8 cellular contexts compared by ENCODE assay signal in genomic region chrX:120468071-120468470, GRCh38. TPM values are rescaled to one million over a fixed set of nuclear protein-coding genes. Genes with fewer than 3 reads are reported as not detected.
A peak's percentile ranks its signal among the peaks of the same experiment; 100 is the strongest.
DNase-seq lines count a peak whose midpoint lies in the region; ATAC-seq, FAIRE-seq and TF ChIP-seq lines count a peak whose summit lies in the region.

No MANE protein-coding gene starts in this region.

- H3K36me3 Mint-ChIP-seq in mesothelial cell of epicardium = no peaks in the 10 kb centered on the region

- TF ChIP-seq RAD21 in A549 (conservative IDR thresholded peaks at IDR 0.05 in 1 of 2, IDR thresholded peaks at IDR 0.05 in 1 of 2) (no peak), GM12878 (IDR thresholded peaks at IDR 0.05; ENCODE audit: insufficient read depth, low read depth, low read length) (no peak)

- POLR2A ChIA-PET in A549 (lab: Yijun Ruan, JAX) = no interaction called here
- POLR2A ChIA-PET in GM12878 (lab: Charles Lee) = no interaction called here

- DNase-seq in A549 (ENCODE audit: low read depth in 1 of 2, low spot score in 1 of 2) (no peak), HL-60 (ENCODE audit: low read depth in 1 of 2, low spot score in 1 of 2) (peak in 1 of 2 experiments; percentile 70), GM12878 (ENCODE audit: low read depth, low spot score) (no peak), mesothelial cell of epicardium (ENCODE audit: low spot score in 2 of 2, unreplicated experiment in 2 of 2) (no peak), NCI-H187 (lab: John Stamatoyannopoulos, UW) (no peak), GM12891 (ENCODE audit: insufficient read length, low spot score) (no peak), HCEC 1CT (no peak), SKM-1 (lab: John Stamatoyannopoulos, UW; ENCODE audit: unreplicated experiment) (no peak)

- H3K4me2 ChIP-seq in A549 = peak overlapping the region; percentile 88
- peak overlapping the region; percentile 63 for H3K4me2 ChIP-seq in GM12878 (ENCODE audit: control insufficient read depth, insufficient read depth)

- H3K9me3 Mint-ChIP-seq in mesothelial cell of epicardium = peaks cover 16% of the 10 kb centered on the region

- WGBS in A549 (ENCODE audit: missing lambda C conversion rate) = 47% methylated on average over 4 of the region's 4 CpGs
- 20% methylated on average over 4 of the region's 4 CpGs for WGBS in GM12878 (ENCODE audit: insufficient coverage, insufficient replicate concordance, low lambda C conversion rate, missing lambda C conversion rate)

- CTCF ChIA-PET in A549 (lab: Yijun Ruan, JAX) = interaction anchor here (1.1 kb wide), 1 partner anchor 22 kb away, joined by 3 read pairs; no protein-coding TSS in a partner anchor
- CTCF ChIA-PET in GM12878 (lab: Yijun Ruan, JAX) = interaction anchor here (1.4 kb wide), 1 partner anchor 18 kb away, joined by 5 read pairs; no protein-coding TSS in a partner anchor

- TF ChIP-seq POLR2A in A549 (IDR thresholded peaks at IDR 0.05; ENCODE audit: low read length) (no peak), GM12878 (IDR thresholded peaks at IDR 0.05; ENCODE audit: low read depth, low read length) (no peak), GM12891 (IDR thresholded peaks at IDR 0.05; ENCODE audit: low read depth, low read length) (no peak)

- no peaks in the 10 kb centered on the region for H4K20me1 ChIP-seq in GM12878 (ENCODE audit: control insufficient read depth, insufficient read depth)

- H3K36me3 ChIP-seq in GM12878 (ENCODE audit: control insufficient read depth in 2 of 2, insufficient read depth in 2 of 2, low read length in 1 of 2) = no peaks in the 10 kb centered on the region

- H3K27me3 Mint-ChIP-seq in mesothelial cell of epicardium (ENCODE audit: low read depth) = no peaks in the 10 kb centered on the region

- BruUV-seq in GM12878 (replicated peaks; lab: Mats Ljungman, UMichigan) = no TSS peak

- TF ChIP-seq EP300 in A549 (IDR thresholded peaks at IDR 0.05) (no peak), GM12878 (IDR thresholded peaks at IDR 0.05; ENCODE audit: borderline replicate concordance in 1 of 2, control insufficient read depth in 1 of 2, low read depth in 2 of 2, low read length in 2 of 2) (no peak)

- H3K79me2 ChIP-seq in GM12878 (ENCODE audit: control insufficient read depth, insufficient read depth, low read length) = peaks cover 33% of the 10 kb centered on the region

- H3K4me1 Mint-ChIP-seq in mesothelial cell of epicardium = peaks cover 10% of the 10 kb centered on the region

- no peaks in the 10 kb centered on the region for H3K9me3 ChIP-seq in A549
- no peaks in the 10 kb centered on the region for H3K9me3 ChIP-seq in GM12878 (replicated peaks; ENCODE audit: control insufficient read depth, insufficient read depth, low read length)

- SMC1A ChIA-PET in GM12878 (lab: Charles Lee; ENCODE audit: uncharacterized antibody, unreplicated experiment) = interaction anchor here (1.0 kb wide), 1 partner anchor 10 kb away, joined by 4 read pairs; no protein-coding TSS in a partner anchor

- H3K4me3 Mint-ChIP-seq in mesothelial cell of epicardium = peak overlapping the region; percentile 83

- H3K27ac Mint-ChIP-seq in mesothelial cell of epicardium = peak overlapping the region; percentile 96

- TF ChIP-seq CTCF in A549 (IDR thresholded peaks at IDR 0.05) (no peak), HL-60 (IDR thresholded peaks at IDR 0.05; ENCODE audit: insufficient read depth, low read length) (no peak), GM12878 (IDR thresholded peaks at IDR 0.05 in 2 of 3, conservative IDR thresholded peaks at IDR 0.05 in 1 of 3; ENCODE audit: control insufficient read depth in 2 of 3, extremely low read depth in 1 of 3, insufficient read depth in 1 of 3, low read depth in 3 of 3, low read length in 3 of 3) (no peak), mesothelial cell of epicardium (IDR thresholded peaks at IDR 0.05; ENCODE audit: unreplicated experiment) (no peak)

- FAIRE-seq in A549 (lab: Jason Lieb, UNC) = no peak
- no peak for FAIRE-seq in GM12878 (lab: Jason Lieb, UNC)
- no peak for FAIRE-seq in GM12891 (lab: Jason Lieb, UNC)

- peak overlapping the region; percentile 69 for H3K9ac ChIP-seq in GM12878 (ENCODE audit: control insufficient read depth, insufficient read depth, low read length)

- RAD21 ChIA-PET in GM12878 (lab: Charles Lee; ENCODE audit: unreplicated experiment) = no interaction called here

- in situ Hi-C loops in GM12878 (cut with MboI) = no loop called here

- no peak overlapping the region for H2AFZ ChIP-seq in GM12878 (ENCODE audit: control insufficient read depth, low read depth, low read length)

- H3K4me3 ChIP-seq in A549 (peak overlapping the region; percentile 86), HL-60 (replicated peaks; ENCODE audit: insufficient read depth, low read length) (peak overlapping the region; percentile 71), GM12878 (peak overlapping the region; percentile 70)

- H3K27me3 ChIP-seq in HL-60 (ENCODE audit: insufficient read depth, poor library complexity, severe bottlenecking) (no peaks in the 10 kb centered on the region), GM12878 (replicated peaks in 1 of 2; ENCODE audit: control insufficient read depth in 2 of 2, insufficient read depth in 2 of 2, low read length in 1 of 2) (no peaks in the 10 kb centered on the region)

- H3K4me1 ChIP-seq in A549 (peaks cover 18% of the 10 kb centered on the region; the same call in 2 of the 3 replicates), GM12878 (ENCODE audit: control insufficient read depth, insufficient read depth, low read length) (no peaks in the 10 kb centered on the region)

- H3K27ac ChIP-seq in A549 = peak overlapping the region; percentile 75 to 99; a peak in 5 of 6 replicates
- H3K27ac ChIP-seq in HL-60 (replicated peaks) = peak overlapping the region; percentile 92
- peak overlapping the region; percentile 68 for H3K27ac ChIP-seq in GM12878 (ENCODE audit: control insufficient read depth, insufficient read depth)

- ATAC-seq in A549 = no peak
- ATAC-seq in GM12878 = no peak

- intact Hi-C loops in GM12878 (cut with micrococcal nuclease; ENCODE audit: unreplicated experiment) = no loop called here

TF ChIP-seq in A549, 52 proteins besides CTCF, POLR2A, EP300 and RAD21 (continues in another document):
- TF ChIP-seq EHMT2 (IDR thresholded peaks at IDR 0.05; ENCODE audit: low read depth) = no peak
- no peak for TF ChIP-seq JUN (IDR thresholded peaks at IDR 0.05)
- no peak for TF ChIP-seq RFX5 (IDR thresholded peaks at IDR 0.05)
- no peak for TF ChIP-seq SMC3 (IDR thresholded peaks at IDR 0.05)

TF ChIP-seq in GM12878, 131 proteins besides CTCF, POLR2A, EP300 and RAD21:
- TF ChIP-seq EED (IDR thresholded peaks at IDR 0.05; ENCODE audit: low read depth) (no peak), RCOR1 (conservative IDR thresholded peaks at IDR 0.05; ENCODE audit: low read depth, low read length) (no peak), DPF2 (IDR thresholded peaks at IDR 0.05) (no peak), NRF1 (conservative IDR thresholded peaks at IDR 0.05; ENCODE audit: low read depth, low read length) (no peak), NFXL1 (IDR thresholded peaks at IDR 0.05; ENCODE audit: borderline replicate concordance) (no peak), RUNX3 (IDR thresholded peaks at IDR 0.05; ENCODE audit: low read length) (no peak), PML (IDR thresholded peaks at IDR 0.05; ENCODE audit: low read length) (no peak), ZNF24 (IDR thresholded peaks at IDR 0.05) (no peak), HDAC6 (IDR thresholded peaks at IDR 0.05; ENCODE audit: unreplicated experiment) (no peak)
TF ChIP-seq in GM12878: peak in this region for 0.

TF ChIP-seq in GM12891, 5 proteins besides CTCF, POLR2A, EP300 and RAD21:
- no peak for TF ChIP-seq POU2F2 (IDR thresholded peaks at IDR 0.05; ENCODE audit: low read depth, low read length)
- no peak for TF ChIP-seq PAX5 (IDR thresholded peaks at IDR 0.05; ENCODE audit: insufficient read depth, low read length, severe bottlenecking)
- TF ChIP-seq TAF1 (IDR thresholded peaks at IDR 0.05; ENCODE audit: low read depth, low read length) = no peak
- TF ChIP-seq SPI1 (IDR thresholded peaks at IDR 0.05; ENCODE audit: low read depth, low read length) = no peak
- TF ChIP-seq POLR2AphosphoS5 (IDR thresholded peaks at IDR 0.05; ENCODE audit: low read depth, low read length) = no peak

RNA-seq across cellular contexts. Expression of gene LAMP2, which starts 1.0 kb away (rescaled TPM):
- polyA plus RNA-seq in A549 (2011; rRNA removed) (76.9 and 95.1 TPM in 2 replicates), A549 (2017; fragmentation: RNase III; extraction: RNeasy Plus Mini Kit Qiagen cat#74134 plus additional on column Dnase treatment) (68.8 to 79.5 TPM (median 78.2 TPM) in 3 replicates), GM12878 (2011; rRNA removed) (43.2 and 47.3 TPM in 2 replicates), GM12878 (2014; fragmentation: Illumina TruSeq; extraction: Trizol) (36.9 and 41.4 TPM in 2 replicates), GM12878 (2014; fragmentation: Nextera tagmentation; extraction: Ambion mirVana) (10 to 100 TPM; 21.0 to 27.5 TPM), GM12878 (2014; rRNA removed) (16.3 and 23.1 TPM in 2 replicates), GM12878 (2016; fragmentation: Nextera tagmentation; extraction: Ambion mirVana) (10 to 100 TPM; 43.5 to 48.1 TPM)
- 23.4 and 27.1 TPM in 2 replicates for polyA plus RNA-seq in A549 (2012; cell fraction: cytosol; rRNA removed)
- 21.9 and 23.7 TPM in 2 replicates for polyA plus RNA-seq in A549 (2012; cell fraction: nucleus; rRNA removed)
- 31.5 and 39.3 TPM in 2 replicates for polyA minus RNA-seq in A549 (2011; rRNA and poly(A)+ RNA removed)
- total RNA-seq in GM12878 (2013; cell fraction: nucleolus; rRNA removed) = 64.6 and 73.4 TPM in 2 replicates
- total RNA-seq in GM12878 (2014; rRNA removed) (23.6 and 25.5 TPM in 2 replicates), GM12878 (2014; rRNA removed; fragmentation: Illumina TruSeq; extraction: Trizol) (27.1 and 32.0 TPM in 2 replicates), GM12878 (2021) (25.2 and 26.5 TPM in 2 replicates), mesothelial cell of epicardium (74.1 to 77.7 TPM (median 76.3 TPM) in 3 replicates)
- 19.8 TPM for polyA plus RNA-seq in GM12878 (2011; ENCODE audit: low read depth)
- polyA plus RNA-seq in GM12878 (2011; cell fraction: cytosol; rRNA removed) = 25.8 and 29.9 TPM in 2 replicates
- 11.7 and 14.5 TPM in 2 replicates for polyA plus RNA-seq in GM12878 (2011; cell fraction: nucleus; rRNA removed)
- 23.8 and 30.8 TPM in 2 replicates for polyA plus RNA-seq in GM12878 (2012)
- polyA minus RNA-seq in GM12878 (2011; rRNA and poly(A)+ RNA removed) = 40.9 and 48.4 TPM in 2 replicates
- 21.5 and 28.5 TPM in 2 replicates for polyA minus RNA-seq in GM12878 (2011; cell fraction: cytosol; rRNA and poly(A)+ RNA removed)
- 9.8 and 12.2 TPM in 2 replicates for polyA minus RNA-seq in GM12878 (2011; cell fraction: nucleus; rRNA and poly(A)+ RNA removed)
- 18.4 TPM for polyA plus RNA-seq in GM12891 (2012; ENCODE audit: low read depth, missing spikeins)
